Comparison of ENCODE assay signal across 9 cellular contexts in genomic region chr12:76033116-76034001, GRCh38. TPM values are rescaled to one million over a fixed set of nuclear protein-coding genes. Genes with fewer than 3 reads are reported as not detected.
A peak's percentile ranks its signal among the peaks of the same experiment; 100 is the strongest.
DNase-seq lines count a peak whose midpoint lies in the region; ATAC-seq and TF ChIP-seq lines count a peak whose summit lies in the region.
"Had no signal": no experiment of that assay in that cellular context is flagged by ENCODE, and none has a peak within 500 bp of the region (broad histone marks: within the 10 kb centered on the region; RNA-seq: fewer than 3 reads in every experiment).

No MANE protein-coding gene starts in this region.

- no peak for DNase-seq in heart left ventricle
- no peak for DNase-seq in left cardiac atrium
- no peak for DNase-seq in body of pancreas
- no peak for DNase-seq in lower lobe of right lung
- DNase-seq in lower leg skin (ENCODE audit: low spot score in 2 of 2): no peak
- DNase-seq: GF-D8 had no signal

- ATAC-seq in heart left ventricle: no peak
- no peak for ATAC-seq in left cardiac atrium
- ATAC-seq in body of pancreas: no peak
- ATAC-seq in lower lobe of right lung: no peak
- ATAC-seq in GM18870 (IDR thresholded peaks at IDR 0.05; ENCODE audit: unreplicated experiment): no peak
- ATAC-seq in GM18520 (IDR thresholded peaks at IDR 0.05; ENCODE audit: unreplicated experiment): no peak

- H3K27ac ChIP-seq in heart left ventricle (peak overlapping the region in 11 of 12 donors; percentile 94 to 99 (median 97)), body of pancreas (peak overlapping the region; percentile 94 to 99 (median 98)), lower lobe of right lung (peak overlapping the region; percentile 97), urinary bladder (ENCODE audit: low read depth) (no peak overlapping the region)

- no peaks in the 10 kb centered on the region for H3K9me3 ChIP-seq in heart left ventricle
- H3K9me3 ChIP-seq in body of pancreas: no peaks in the 10 kb centered on the region
- no peaks in the 10 kb centered on the region for H3K9me3 ChIP-seq in lower lobe of right lung

- TF ChIP-seq CTCF in heart left ventricle (IDR thresholded peaks at IDR 0.05) (no peak), body of pancreas (IDR thresholded peaks at IDR 0.05) (no peak), lower lobe of right lung (IDR thresholded peaks at IDR 0.05) (no peak), lower leg skin (IDR thresholded peaks at IDR 0.05) (no peak)

- no peak for TF ChIP-seq POLR2A in heart left ventricle (IDR thresholded peaks at IDR 0.05)
- TF ChIP-seq POLR2A in body of pancreas (IDR thresholded peaks at IDR 0.05): no peak
- TF ChIP-seq POLR2A in lower leg skin (IDR thresholded peaks at IDR 0.05): no peak

- H3K4me3 ChIP-seq in heart left ventricle: peak overlapping the region in 9 of 12 donors; percentile 69 to 90 (median 87)
- no peak overlapping the region for H3K4me3 ChIP-seq in body of pancreas
- peak overlapping the region; percentile 80 for H3K4me3 ChIP-seq in lower lobe of right lung
- peak overlapping the region; percentile 63 for H3K4me3 ChIP-seq in urinary bladder (ENCODE audit: low read depth, low read length)
- H3K4me3 ChIP-seq in lower leg skin (ENCODE audit: low read depth, poor library complexity, severe bottlenecking): no peak overlapping the region

- WGBS in heart left ventricle, 4 donors: 81 to 85% (median 84%) methylated on average over 4 of the region's 4 CpGs
- 43 to 51% methylated on average over 4 of the region's 4 CpGs for WGBS in body of pancreas, 2 donors
- 81% methylated on average over 4 of the region's 4 CpGs for WGBS in urinary bladder
- 83 to 84% methylated on average over 4 of the region's 4 CpGs for WGBS in lower leg skin, 2 donors

- intact Hi-C loops in heart left ventricle (cut with DNase I): loop anchor here (5.0 to 10.0 kb wide), 18 partner anchors 51 to 699 kb away; partner anchors contain the start of genes BBS10 (in 2 of the 10), KRR1 (in 2 of the 10), CAPS2 (in 1 of the 10) and GLIPR1L1 (in 1 of the 10)
- intact Hi-C loops in left cardiac atrium (cut with DNase I): loop anchor here (5.0 to 10.0 kb wide), 3 partner anchors 101 to 479 kb away; no protein-coding TSS in a partner anchor
- intact Hi-C loops in body of pancreas (cut with DNase I): no loop called here
- intact Hi-C loops in lower lobe of right lung (cut with DNase I): loop anchor here (10.0 kb wide), 1 partner anchor 509 kb away; no protein-coding TSS in a partner anchor
- intact Hi-C loops in lower leg skin (cut with DNase I; ENCODE audit: low total_unique reads): loop anchor here (10.0 kb wide), 1 partner anchor 479 kb away; no protein-coding TSS in a partner anchor

- H3K27me3 ChIP-seq in heart left ventricle (no peaks in the 10 kb centered on the region), body of pancreas (no peaks in the 10 kb centered on the region), lower lobe of right lung (ENCODE audit: low read depth) (no peaks in the 10 kb centered on the region)

- H3K36me3 ChIP-seq in heart left ventricle: peaks cover 0 to 11% (median 0%) of the 10 kb centered on the region in 9 donors
- H3K36me3 ChIP-seq in body of pancreas (replicated peaks in 1 of 2; ENCODE audit: insufficient read depth in 1 of 2, low read depth in 2 of 2): no peaks in the 10 kb centered on the region
- H3K36me3 ChIP-seq in lower lobe of right lung: no peaks in the 10 kb centered on the region
- H3K36me3 ChIP-seq in urinary bladder (ENCODE audit: insufficient read depth): no peaks in the 10 kb centered on the region

- peaks cover 0 to 35% (median 17%) of the 10 kb centered on the region in 12 donors for H3K4me1 ChIP-seq in heart left ventricle
- H3K4me1 ChIP-seq in body of pancreas: peaks cover 36% of the 10 kb centered on the region
- peaks cover 37% of the 10 kb centered on the region for H3K4me1 ChIP-seq in lower lobe of right lung
- no peaks in the 10 kb centered on the region for H3K4me1 ChIP-seq in urinary bladder (ENCODE audit: insufficient read depth)

RNA-seq across cellular contexts. Expression of gene PHLDA1, which starts 1.8 kb away (rescaled TPM):
- total RNA-seq in heart left ventricle: 10 to 100 TPM in 4 of 9 donors, 1 to 10 TPM in 5; 4.2 to 44.4 (median 8.3) TPM
- 1 to 10 TPM; 3.0 to 5.5 TPM for polyA plus RNA-seq in heart left ventricle
- total RNA-seq in left cardiac atrium: 10 to 100 TPM in 1 of 2 donors, 1 to 10 TPM in 1; 9.4 to 15.5 TPM
- total RNA-seq in body of pancreas: 10 to 100 TPM; 11.9 to 22.4 TPM
- total RNA-seq in lower lobe of right lung: 12.2 TPM
- total RNA-seq in urinary bladder: 26.4 TPM
- 9.8 TPM for polyA plus RNA-seq in urinary bladder
- 10 to 100 TPM; 11.1 to 39.9 (median 19.6) TPM for total RNA-seq in lower leg skin

RNA-seq across cellular contexts. Expression of gene NAP1L1, which starts 51.1 kb away (rescaled TPM):
- total RNA-seq in heart left ventricle: 100 to 1,000 TPM; 191 to 359 (median 247) TPM
- polyA plus RNA-seq in heart left ventricle: 100 to 1,000 TPM; 175 to 254 TPM
- 100 to 1,000 TPM; 299 to 358 TPM for total RNA-seq in left cardiac atrium
- 100 to 1,000 TPM; 151 to 275 TPM for total RNA-seq in body of pancreas
- 429 TPM for total RNA-seq in lower lobe of right lung
- total RNA-seq in urinary bladder: 358 TPM
- 334 TPM for polyA plus RNA-seq in urinary bladder
- 100 to 1,000 TPM; 150 to 198 (median 179) TPM for total RNA-seq in lower leg skin

Comparison
In these comparisons a context has a peak if more than half of its experiments do, and no peak if none do; other contexts are left out.
1. H3K4me3 ChIP-seq: peak in heart left ventricle (9 of 12), lower lobe of right lung (single experiment) and urinary bladder (single experiment); none in body of pancreas (0 of 2) and lower leg skin (single experiment).